36 cellular contexts compared by ENCODE assay signal in genomic region chrX:78429172-78429571, GRCh38.
DNase-seq lines count a peak whose midpoint lies in the region; ATAC-seq, FAIRE-seq and TF ChIP-seq lines count a peak whose summit lies in the region.
"Had no signal": no experiment of that assay in that cellular context is flagged by ENCODE, and none has a peak within 500 bp of the region (broad histone marks: within the 10 kb centered on the region; RNA-seq: fewer than 3 reads in every experiment).

No MANE protein-coding gene starts in this region.

- H3K4me1 ChIP-seq in HepG2 (ENCODE audit: insufficient read depth, low read length) (no peaks in the 10 kb centered on the region), right lobe of liver (no peaks in the 10 kb centered on the region), IMR-90 (ENCODE audit: control insufficient read depth, insufficient read depth, low read length) (no peaks in the 10 kb centered on the region), astrocyte (ENCODE audit: insufficient read depth, low read length) (no peaks in the 10 kb centered on the region)
- H3K4me1 ChIP-seq: A549; BE2C; BLaER1; BLaER1 treated with 17β-estradiol and CSF1 and Interleukin-3, amounts not matched to agents 10 nM and 100 nM; Caco-2 had no signal

- H3K27me3 ChIP-seq in HepG2 (ENCODE audit: control insufficient read depth in 1 of 2, insufficient read depth in 2 of 2, low read length in 2 of 2): no peaks in the 10 kb centered on the region
- peaks cover 0 to 4% of the 10 kb centered on the region in 2 donors for H3K27me3 ChIP-seq in right lobe of liver
- H3K27me3 ChIP-seq in IMR-90 (ENCODE audit: control insufficient read depth, insufficient read depth, low read length): no peaks in the 10 kb centered on the region
- H3K27me3 ChIP-seq in astrocyte (ENCODE audit: insufficient read depth, low read length): no peaks in the 10 kb centered on the region
- H3K27me3 ChIP-seq: BE2C had no signal

- no peak overlapping the region for H3K27ac Mint-ChIP-seq in astrocyte (ENCODE audit: unreplicated experiment)
- H3K27ac Mint-ChIP-seq in mesothelial cell of epicardium: no peak overlapping the region
- H3K27ac Mint-ChIP-seq: B cell; CD14-positive monocyte; CD4-positive, alpha-beta memory T cell; CD4-positive, alpha-beta T cell; CD4-positive, CD25-positive, alpha-beta regulatory T cell; CD8-positive, alpha-beta memory T cell; CD8-positive, alpha-beta T cell had no signal

- no peak overlapping the region for H2BK15ac ChIP-seq in IMR-90 (ENCODE audit: low read depth, low read length)

- no peaks in the 10 kb centered on the region for H3K9me3 Mint-ChIP-seq in astrocyte (ENCODE audit: unreplicated experiment)
- H3K9me3 Mint-ChIP-seq in mesothelial cell of epicardium: peaks cover 66% of the 10 kb centered on the region
- H3K9me3 Mint-ChIP-seq: CD4-positive, alpha-beta T cell; CD8-positive, alpha-beta T cell had no signal

- no peak for DNase-seq in HepG2 (ENCODE audit: low spot score)
- no peak for DNase-seq in right lobe of liver
- DNase-seq in GM18507 (ENCODE audit: extremely low spot score, insufficient read length, low read depth): no peak
- DNase-seq in IMR-90: no peak
- DNase-seq in astrocyte (ENCODE audit: low read depth): no peak
- DNase-seq in RWPE1 (ENCODE audit: low spot score): no peak
- no peak for DNase-seq in mesothelial cell of epicardium (ENCODE audit: low spot score in 2 of 2, unreplicated experiment in 2 of 2)
- no peak for DNase-seq in midbrain (lab: John Stamatoyannopoulos, UW)
- DNase-seq: 8988T; ACHN; AML-193; BE2C; C1 segment of cervical spinal cord; Caco-2; Calu3; CD4-positive, alpha-beta memory T cell; CD4-positive, alpha-beta T cell; CD4-positive, CD25-positive, alpha-beta regulatory T cell; CD8-positive, alpha-beta memory T cell; CD8-positive, alpha-beta T cell; COR-L47; DMS 273 treated with DMSO at 0.1 percent for 48 hours; DMS153; DMS53; DMS79; DMS79 treated with DMSO at 0.1 percent for 48 hours; DND-41; EL had no signal

- H3K4me3 Mint-ChIP-seq in astrocyte (ENCODE audit: unreplicated experiment) (no peak overlapping the region), mesothelial cell of epicardium (no peak overlapping the region)
- H3K4me3 Mint-ChIP-seq: B cell; CD14-positive monocyte; CD4-positive, alpha-beta memory T cell; CD4-positive, alpha-beta T cell; CD4-positive, CD25-positive, alpha-beta regulatory T cell; CD8-positive, alpha-beta memory T cell; CD8-positive, alpha-beta T cell had no signal

- POLR2A ChIA-PET in HepG2 (lab: Yijun Ruan, JAX): no interaction called here
- POLR2A ChIA-PET in IMR-90 (lab: Charles Lee; ENCODE audit: unreplicated experiment): no interaction called here
- POLR2A ChIA-PET in RWPE1 (lab: Yijun Ruan, JAX; ENCODE audit: low non-redundant PET): no interaction called here

- TF ChIP-seq CTCF in HepG2 (CRISPR knock-in tag; IDR thresholded peaks at IDR 0.05) (no peak), right lobe of liver (IDR thresholded peaks at IDR 0.05) (no peak), IMR-90 (conservative IDR thresholded peaks at IDR 0.05; ENCODE audit: low read depth, low read length) (no peak), astrocyte (IDR thresholded peaks at IDR 0.05; ENCODE audit: insufficient read depth, low read depth, low read length) (no peak), RWPE1 (conservative IDR thresholded peaks at IDR 0.05; ENCODE audit: low read depth) (no peak), mesothelial cell of epicardium (IDR thresholded peaks at IDR 0.05; ENCODE audit: unreplicated experiment) (no peak)

- H2BK120ac ChIP-seq in IMR-90 (ENCODE audit: low read depth, low read length): no peak overlapping the region

- no peak for FAIRE-seq in HepG2 (lab: Jason Lieb, UNC)
- peak; percentile 36 for FAIRE-seq in GM18507 (lab: Jason Lieb, UNC)
- peak; percentile 29 for FAIRE-seq in astrocyte (lab: Jason Lieb, UNC)
- FAIRE-seq: A204.1 had no signal

- H3K4me2 ChIP-seq in HepG2 (ENCODE audit: low read depth, low read length): no peak overlapping the region
- H3K4me2 ChIP-seq in IMR-90 (ENCODE audit: low read depth, low read length): no peak overlapping the region
- H3K4me2 ChIP-seq in astrocyte (ENCODE audit: low read length): no peak overlapping the region
- H3K4me2 ChIP-seq: A549; BLaER1; BLaER1 treated with 17β-estradiol and CSF1 and Interleukin-3, amounts not matched to agents 10 nM and 100 nM had no signal

- ATAC-seq in HepG2 (no peak), right lobe of liver (no peak), IMR-90 (ENCODE audit: low read depth) (no peak)
- ATAC-seq: A549; CD8-positive, alpha-beta T cell had no signal

- in situ Hi-C loops in HepG2 (cut with HindIII; ENCODE audit: extremely low pct_ligation_motif_present, low pct_unique_long_range_greater_than_20kb) (no loop called here), IMR-90 (cut with MboI; ENCODE audit: low sequenced_read_pairs) (no loop called here)

- dilution Hi-C loops in IMR-90 (cut with HindIII; ENCODE audit: low sequenced_read_pairs, unreplicated experiment): no loop called here

- TF ChIP-seq EP300 in HepG2 (IDR thresholded peaks at IDR 0.05; ENCODE audit: low read depth in 2 of 2, low read length in 2 of 2) (no peak), HepG2 (CRISPR knock-in tag; IDR thresholded peaks at IDR 0.05; ENCODE audit: borderline replicate concordance) (no peak)

- H3K79me2 ChIP-seq in HepG2 (ENCODE audit: insufficient read depth, low read length) (no peaks in the 10 kb centered on the region), astrocyte (ENCODE audit: insufficient read depth, low read length) (no peaks in the 10 kb centered on the region)

- H3K14ac ChIP-seq in IMR-90 (replicated peaks; ENCODE audit: low read depth, low read length): no peak overlapping the region

- no peaks in the 10 kb centered on the region for H4K20me1 ChIP-seq in HepG2 (ENCODE audit: insufficient read depth, low read length)
- H4K20me1 ChIP-seq in IMR-90 (ENCODE audit: insufficient read depth, low read length): no peaks in the 10 kb centered on the region
- H4K20me1 ChIP-seq in astrocyte (ENCODE audit: insufficient read depth, low read length): no peaks in the 10 kb centered on the region
- H4K20me1 ChIP-seq: BLaER1; BLaER1 treated with 17β-estradiol and CSF1 and Interleukin-3, amounts not matched to agents 10 nM and 100 nM had no signal

- no peak overlapping the region for H4K91ac ChIP-seq in IMR-90 (ENCODE audit: insufficient read depth, low read depth, low read length)

- no peak overlapping the region for H3K23ac ChIP-seq in IMR-90 (ENCODE audit: low read depth, low read length)

- H3K36me3 Mint-ChIP-seq in astrocyte (ENCODE audit: low read depth, unreplicated experiment) (no peaks in the 10 kb centered on the region), mesothelial cell of epicardium (no peaks in the 10 kb centered on the region)
- H3K36me3 Mint-ChIP-seq: CD14-positive monocyte; CD4-positive, alpha-beta memory T cell; CD4-positive, CD25-positive, alpha-beta regulatory T cell; CD8-positive, alpha-beta T cell had no signal

- H3K27ac ChIP-seq in HepG2 (ENCODE audit: extremely low read length, insufficient read depth, low read length): no peak overlapping the region
- no peak overlapping the region for H3K27ac ChIP-seq in right lobe of liver
- H3K27ac ChIP-seq in IMR-90 (ENCODE audit: insufficient read depth, low read length): no peak overlapping the region
- no peak overlapping the region for H3K27ac ChIP-seq in astrocyte (ENCODE audit: low read depth, low read length)
- no peak overlapping the region for H3K27ac ChIP-seq in RWPE1
- H3K27ac ChIP-seq: 22Rv1; A549; BLaER1; BLaER1 treated with 17β-estradiol and CSF1 and Interleukin-3, amounts not matched to agents 10 nM and 100 nM; C4-2B had no signal

- CTCF ChIA-PET in HepG2 (lab: Yijun Ruan, JAX; ENCODE audit: low intra/inter-chr PET ratio, low total read pairs) (no interaction called here), IMR-90 (lab: Yijun Ruan, JAX) (no interaction called here), RWPE1 (lab: Yijun Ruan, JAX) (no interaction called here)

- TF ChIP-seq RAD21 in HepG2 (CRISPR knock-in tag; IDR thresholded peaks at IDR 0.05) (no peak), IMR-90 (IDR thresholded peaks at IDR 0.05; ENCODE audit: low read length) (no peak)

- H3K4me1 Mint-ChIP-seq in astrocyte (ENCODE audit: low read depth, unreplicated experiment) (no peaks in the 10 kb centered on the region), mesothelial cell of epicardium (no peaks in the 10 kb centered on the region)
- H3K4me1 Mint-ChIP-seq: CD14-positive monocyte; CD4-positive, CD25-positive, alpha-beta regulatory T cell; CD8-positive, alpha-beta memory T cell had no signal

- intact Hi-C loops in HepG2 (cut with micrococcal nuclease; ENCODE audit: unreplicated experiment) (no loop called here), right lobe of liver (cut with DNase I) (no loop called here), IMR-90 (cut with micrococcal nuclease) (no loop called here)

- H3K27me3 Mint-ChIP-seq in astrocyte (ENCODE audit: low read depth, unreplicated experiment) (no peaks in the 10 kb centered on the region), mesothelial cell of epicardium (ENCODE audit: low read depth) (no peaks in the 10 kb centered on the region)
- H3K27me3 Mint-ChIP-seq: B cell; CD4-positive, alpha-beta memory T cell; CD4-positive, alpha-beta T cell had no signal

- H3K18ac ChIP-seq in IMR-90 (ENCODE audit: low read depth, low read length): no peak overlapping the region

- H2BK20ac ChIP-seq in IMR-90 (ENCODE audit: low read depth, low read length): no peak overlapping the region

- no peaks in the 10 kb centered on the region for H3K9me1 ChIP-seq in IMR-90 (ENCODE audit: insufficient read depth, low read length)

- no peak overlapping the region for H3K4ac ChIP-seq in IMR-90 (ENCODE audit: low read depth, low read length)

- H2AFZ ChIP-seq in HepG2 (ENCODE audit: low read length) (no peak overlapping the region), IMR-90 (replicated peaks; ENCODE audit: low read length, poor library complexity) (no peak overlapping the region), astrocyte (ENCODE audit: low read depth, low read length) (no peak overlapping the region)

- no peak overlapping the region for H2BK5ac ChIP-seq in IMR-90 (ENCODE audit: low read depth, low read length, poor library complexity, severe bottlenecking)

- no peak overlapping the region for H3K9ac ChIP-seq in HepG2 (ENCODE audit: insufficient read depth, low read depth, low read length)
- H3K9ac ChIP-seq in IMR-90 (ENCODE audit: low read depth, low read length): no peak overlapping the region
- H3K9ac ChIP-seq in astrocyte (ENCODE audit: low read length): no peak overlapping the region
- H3K9ac ChIP-seq: BLaER1; BLaER1 treated with 17β-estradiol and CSF1 and Interleukin-3, amounts not matched to agents 10 nM and 100 nM had no signal

- no peaks in the 10 kb centered on the region for H3K36me3 ChIP-seq in HepG2 (replicated peaks in 1 of 2; ENCODE audit: control insufficient read depth in 1 of 2, insufficient read depth in 2 of 2, low read length in 2 of 2)
- no peaks in the 10 kb centered on the region for H3K36me3 ChIP-seq in right lobe of liver
- H3K36me3 ChIP-seq in IMR-90 (ENCODE audit: control insufficient read depth, insufficient read depth, low read length): no peaks in the 10 kb centered on the region
- no peaks in the 10 kb centered on the region for H3K36me3 ChIP-seq in astrocyte (ENCODE audit: insufficient read depth, low read length)
- H3K36me3 ChIP-seq: BE2C; BLaER1; BLaER1 treated with 17β-estradiol and CSF1 and Interleukin-3, amounts not matched to agents 10 nM and 100 nM had no signal

- H2AK9ac ChIP-seq in IMR-90 (replicated peaks; ENCODE audit: low read depth, low read length, poor library complexity): no peak overlapping the region

- no peak overlapping the region for H3K4me3 ChIP-seq in HepG2 (replicated peaks in 1 of 3; ENCODE audit: insufficient read depth in 1 of 3, low read depth in 2 of 3, low read length in 3 of 3)
- no peak overlapping the region for H3K4me3 ChIP-seq in right lobe of liver
- H3K4me3 ChIP-seq in IMR-90 (ENCODE audit: insufficient read depth, low read depth, low read length): no peak overlapping the region
- H3K4me3 ChIP-seq in astrocyte (ENCODE audit: insufficient read depth, low read depth, low read length): no peak overlapping the region
- H3K4me3 ChIP-seq: A549; BLaER1; BLaER1 treated with 17β-estradiol and CSF1 and Interleukin-3, amounts not matched to agents 10 nM and 100 nM had no signal

- no peaks in the 10 kb centered on the region for H3K79me1 ChIP-seq in IMR-90 (ENCODE audit: low read depth in 1 of 2, low read length in 2 of 2)

- WGBS in HepG2 (ENCODE audit: low lambda C conversion rate): 63% methylated on average over 3 of the region's 3 CpGs
- WGBS in right lobe of liver (ENCODE audit: insufficient coverage, low coverage, low lambda C conversion rate, missing lambda C conversion rate): 54% methylated on average over 3 of the region's 3 CpGs
- WGBS in IMR-90 (ENCODE audit: extremely low coverage in 2 of 2, insufficient read length in 1 of 2), 2 experiments: no CpG with 5 or more reads among the region's 3 CpGs

- no peak overlapping the region for H4K5ac ChIP-seq in IMR-90 (ENCODE audit: low read depth, low read length)

- TF ChIP-seq POLR2A in HepG2 (IDR thresholded peaks at IDR 0.05; ENCODE audit: insufficient read depth in 1 of 2, low read depth in 2 of 2, low read length in 2 of 2) (no peak), right lobe of liver (IDR thresholded peaks at IDR 0.05) (no peak), IMR-90 (IDR thresholded peaks at IDR 0.05; ENCODE audit: low read depth, low read length) (no peak)

- no peak overlapping the region for H3K56ac ChIP-seq in IMR-90 (ENCODE audit: extremely low read depth, insufficient read depth, low read length)

- no peak overlapping the region for H4K8ac ChIP-seq in IMR-90 (ENCODE audit: low read depth in 2 of 2, low read length in 2 of 2)

- BruUV-seq in HepG2 (replicated peaks; lab: Mats Ljungman, UMichigan): no TSS peak
- BruUV-seq in IMR-90 (replicated peaks; lab: Mats Ljungman, UMichigan): no TSS peak

- H3K9me3 ChIP-seq in HepG2 (ENCODE audit: low read length) (no peaks in the 10 kb centered on the region), right lobe of liver (no peaks in the 10 kb centered on the region), IMR-90 (ENCODE audit: control insufficient read depth, insufficient read depth, low read length) (no peaks in the 10 kb centered on the region), astrocyte (ENCODE audit: insufficient read depth, low read depth, low read length) (no peaks in the 10 kb centered on the region)
- H3K9me3 ChIP-seq: A549; BE2C; BLaER1; BLaER1 treated with 17β-estradiol and CSF1 and Interleukin-3, amounts not matched to agents 10 nM and 100 nM; Caco-2 had no signal

- H2AK5ac ChIP-seq in IMR-90 (ENCODE audit: low read depth, low read length): no peak overlapping the region
